Comparison of ENCODE assay signal across 11 cellular contexts in genomic region chr17:69961488-69962145, GRCh38.
A peak's percentile ranks its signal among the peaks of the same experiment; 100 is the strongest.
DNase-seq lines count a peak whose midpoint lies in the region; TF ChIP-seq lines count a peak whose summit lies in the region.
"Had no signal": no experiment of that assay in that cellular context is flagged by ENCODE, and none has a peak within 500 bp of the region (broad histone marks: within the 10 kb centered on the region; RNA-seq: fewer than 3 reads in every experiment).

No MANE protein-coding gene starts in this region.

- H3K27ac ChIP-seq in fibroblast of lung (ENCODE audit: insufficient read depth, low read length) = no peak overlapping the region
- no peak overlapping the region for H3K27ac ChIP-seq in smooth muscle cell (ENCODE audit: low read depth)
- H3K27ac ChIP-seq in brain microvascular endothelial cell = no peak overlapping the region

- WGBS in smooth muscle cell (ENCODE audit: low lambda C conversion rate) = 60% methylated on average over 7 of the region's 7 CpGs

- H3K9ac ChIP-seq in fibroblast of lung (ENCODE audit: insufficient read depth, low read length) (no peak overlapping the region), smooth muscle cell (ENCODE audit: low read depth) (no peak overlapping the region)

- TF ChIP-seq CTCF in fibroblast of lung (conservative IDR thresholded peaks at IDR 0.05 in 1 of 2, IDR thresholded peaks at IDR 0.05 in 1 of 2; ENCODE audit: low read depth in 1 of 2, low read length in 2 of 2) (no peak), smooth muscle cell (IDR thresholded peaks at IDR 0.05; ENCODE audit: borderline replicate concordance, insufficient read depth, poor library complexity, severe bottlenecking) (no peak), brain microvascular endothelial cell (IDR thresholded peaks at IDR 0.05; ENCODE audit: low read depth, low read length, missing control alignments) (no peak)

- H3K4me3 ChIP-seq in H7 (ENCODE audit: insufficient read depth, low read depth, low read length) (no peak overlapping the region), fibroblast of lung (replicated peaks in 1 of 4; ENCODE audit: control extremely low read depth in 1 of 4, insufficient read depth in 1 of 4, low read depth in 3 of 4, low read length in 4 of 4) (no peak overlapping the region), smooth muscle cell (no peak overlapping the region), brain microvascular endothelial cell (ENCODE audit: low read depth, low read length) (no peak overlapping the region)

- no peaks in the 10 kb centered on the region for H3F3A ChIP-seq in smooth muscle cell (ENCODE audit: low read depth)

- H3K36me3 ChIP-seq in H7 (replicated peaks; ENCODE audit: control insufficient read depth, insufficient read depth, low read length) = no peaks in the 10 kb centered on the region
- no peaks in the 10 kb centered on the region for H3K36me3 ChIP-seq in fibroblast of lung (ENCODE audit: control insufficient read depth, insufficient read depth, low read length)
- no peaks in the 10 kb centered on the region for H3K36me3 ChIP-seq in smooth muscle cell (ENCODE audit: low read depth)
- no peaks in the 10 kb centered on the region for H3K36me3 ChIP-seq in brain microvascular endothelial cell (replicated peaks)

- H3K4me1 ChIP-seq in fibroblast of lung (ENCODE audit: control insufficient read depth, extremely low read depth, insufficient read depth, low read length) (no peaks in the 10 kb centered on the region), smooth muscle cell (ENCODE audit: low read depth) (no peaks in the 10 kb centered on the region)

- peak overlapping the region; percentile 48 for H3K4me2 ChIP-seq in fibroblast of lung (ENCODE audit: extremely low read depth, insufficient read depth, low read length)
- no peak overlapping the region for H3K4me2 ChIP-seq in smooth muscle cell

- H3K79me2 ChIP-seq in fibroblast of lung (ENCODE audit: control insufficient read depth, insufficient read depth, low read length) (no peaks in the 10 kb centered on the region), smooth muscle cell (ENCODE audit: low read depth) (no peaks in the 10 kb centered on the region)

- peak overlapping the region; percentile 56 for H2AFZ ChIP-seq in fibroblast of lung (ENCODE audit: low read length)
- no peak overlapping the region for H2AFZ ChIP-seq in smooth muscle cell (ENCODE audit: low read depth)

- DNase-seq in H7 (peak; percentile 23), NCI-H510A treated with DMSO at 0.1 percent for 48 hours (lab: John Stamatoyannopoulos, UW) (peak; percentile 65), fibroblast of lung (ENCODE audit: low read depth in 2 of 2) (peak in 1 of 2 donors; percentile 74), pons (ENCODE audit: low spot score) (peak; percentile 43), smooth muscle cell (lab: John Stamatoyannopoulos, UW; ENCODE audit: unreplicated experiment) (no peak), NCI-H1694 (lab: John Stamatoyannopoulos, UW) (no peak), brain microvascular endothelial cell (no peak), cerebellar cortex (ENCODE audit: low spot score) (no peak)
- DNase-seq: kidney glomerular epithelial cell; NCI-H2171 treated with DMSO at 0.1 percent for 48 hours; stimulated activated CD4-positive, alpha-beta T cell treated with anti-CD3 and anti-CD28 coated beads, Interleukin-2, amount 100 ng/mL, for 24 hours had no signal

- H4K20me1 ChIP-seq in fibroblast of lung (ENCODE audit: control insufficient read depth, extremely low read depth, insufficient read depth, low read length) (no peaks in the 10 kb centered on the region), smooth muscle cell (ENCODE audit: low read depth) (no peaks in the 10 kb centered on the region)

- H3K9me3 ChIP-seq in fibroblast of lung (ENCODE audit: control insufficient read depth, insufficient read depth, low read depth, low read length) = no peaks in the 10 kb centered on the region
- no peaks in the 10 kb centered on the region for H3K9me3 ChIP-seq in smooth muscle cell (replicated peaks; ENCODE audit: low read depth)

- in situ Hi-C loops in brain microvascular endothelial cell (cut with HindIII; ENCODE audit: low pct_ligation_motif_present, low sequenced_read_pairs) = no loop called here

- no peaks in the 10 kb centered on the region for H3K27me3 ChIP-seq in H7 (ENCODE audit: control insufficient read depth, insufficient read depth, low read length)
- H3K27me3 ChIP-seq in fibroblast of lung (ENCODE audit: control insufficient read depth, insufficient read depth, low read length) = no peaks in the 10 kb centered on the region
- no peaks in the 10 kb centered on the region for H3K27me3 ChIP-seq in smooth muscle cell (ENCODE audit: low read depth)
- no peaks in the 10 kb centered on the region for H3K27me3 ChIP-seq in brain microvascular endothelial cell (replicated peaks)

Comparison
In these comparisons a context has a peak if more than half of its experiments do, and no peak if none do; other contexts are left out.
1. DNase-seq: peak in H7 (single experiment), NCI-H510A treated with DMSO at 0.1 percent for 48 hours (single experiment) and pons (single experiment); none in smooth muscle cell (single experiment), NCI-H1694 (single experiment), brain microvascular endothelial cell (single experiment) and cerebellar cortex (single experiment).